Comparison of ENCODE assay signal across 14 cellular contexts in the genomic region with DNA sequence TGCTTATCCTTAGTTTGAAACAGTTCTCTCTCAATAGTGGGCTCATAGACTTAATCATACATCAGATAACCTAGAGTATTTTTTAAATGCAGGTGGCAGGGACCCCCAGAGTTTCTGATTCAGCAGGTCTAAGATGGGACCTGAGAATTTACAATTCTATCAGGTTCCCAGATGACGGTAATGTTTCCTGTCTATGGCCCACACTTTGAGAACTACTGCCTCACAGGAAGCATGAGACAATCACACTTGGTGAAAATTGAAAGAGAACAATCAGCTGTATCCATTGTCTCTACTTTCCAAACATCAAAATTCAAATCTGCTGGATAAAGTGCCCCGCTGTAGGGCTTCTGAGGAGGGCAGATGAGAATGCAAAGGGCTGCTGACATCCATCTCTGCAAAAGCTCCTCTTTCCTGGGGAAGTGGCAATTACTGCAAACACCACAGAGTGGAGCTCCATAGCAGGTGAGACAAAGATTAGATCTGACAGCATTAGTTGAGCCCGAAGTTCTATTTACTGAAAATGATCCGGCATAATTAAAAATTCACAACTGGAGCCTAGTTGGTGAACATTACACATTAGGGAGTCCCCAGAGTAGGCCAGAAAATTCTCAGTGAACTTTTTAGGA.
DNase-seq lines count a peak whose midpoint lies in the region; ATAC-seq, FAIRE-seq and TF ChIP-seq lines count a peak whose summit lies in the region.
"Had no signal": no experiment of that assay in that cellular context is flagged by ENCODE, and none has a peak within 500 bp of the region (broad histone marks: within the 10 kb centered on the region; RNA-seq: fewer than 3 reads in every experiment).

No MANE protein-coding gene starts in this region.

- H3K4me2 ChIP-seq in HepG2 (ENCODE audit: low read depth, low read length) (no peak overlapping the region), PC-3 (ENCODE audit: low read length) (no peak overlapping the region)

- intact Hi-C loops in HepG2 (cut with micrococcal nuclease; ENCODE audit: unreplicated experiment) = no loop called here
- intact Hi-C loops in right lobe of liver (cut with DNase I) = no loop called here
- intact Hi-C loops in PC-3 (cut with micrococcal nuclease) = loop anchor here (2.0 to 5.0 kb wide), 2 partner anchors 40 to 281 kb away; a partner anchor contains a TSS
- intact Hi-C loops in left cardiac atrium (cut with DNase I) = no loop called here

- H3K36me3 Mint-ChIP-seq in immature natural killer cell = peaks cover 0 to 6% (median 3%) of the 10 kb centered on the region in 3 donors

- no peaks in the 10 kb centered on the region for H3K36me3 ChIP-seq in HepG2 (replicated peaks in 1 of 2; ENCODE audit: control insufficient read depth in 1 of 2, insufficient read depth in 2 of 2, low read length in 2 of 2)
- H3K36me3 ChIP-seq in right lobe of liver = no peaks in the 10 kb centered on the region
- H3K36me3 ChIP-seq in PC-3 (ENCODE audit: low read depth, low read length) = no peaks in the 10 kb centered on the region

- DNase-seq in HepG2 (ENCODE audit: low spot score) (no peak), right lobe of liver (no peak), PC-3 (peak; percentile 33), immature natural killer cell (peak in 2 of 3 donors; percentile 32 to 33), left cardiac atrium (no peak), DMS153 (lab: John Stamatoyannopoulos, UW) (no peak)
- DNase-seq in stimulated activated CD4-positive, alpha-beta T cell treated with anti-CD3 and anti-CD28 coated beads, Interleukin-4, amount 100 ng/mL, for 4 hours = no peak
- DNase-seq: activated gamma-delta T cell; C1 segment of cervical spinal cord; central memory CD4-positive, alpha-beta T cell; left colon; NCI-H1694 had no signal

- H3K27me3 ChIP-seq in HepG2 (ENCODE audit: control insufficient read depth in 1 of 2, insufficient read depth in 2 of 2, low read length in 2 of 2) (no peaks in the 10 kb centered on the region), right lobe of liver (peaks cover 0 to 3% of the 10 kb centered on the region in 2 donors), PC-3 (ENCODE audit: low read length) (no peaks in the 10 kb centered on the region)

- peaks cover 0 to 6% (median 2%) of the 10 kb centered on the region in 6 donors for H3K9me3 Mint-ChIP-seq in immature natural killer cell

- TF ChIP-seq CTCF in HepG2 (CRISPR knock-in tag; IDR thresholded peaks at IDR 0.05) = peak; percentile 11; the same call in 1 of the 2 replicates
- TF ChIP-seq CTCF in right lobe of liver (IDR thresholded peaks at IDR 0.05) = no peak
- TF ChIP-seq CTCF in PC-3 (conservative IDR thresholded peaks at IDR 0.05; ENCODE audit: low read depth, low read length) = peak; percentile 41

- POLR2A ChIA-PET in HepG2 (lab: Yijun Ruan, JAX) = no interaction called here
- POLR2A ChIA-PET in PC-3 (lab: Charles Lee; ENCODE audit: unreplicated experiment) = no interaction called here

- H3K4me1 ChIP-seq in HepG2 (ENCODE audit: insufficient read depth, low read length) (no peaks in the 10 kb centered on the region), right lobe of liver (no peaks in the 10 kb centered on the region), PC-3 (ENCODE audit: insufficient read depth, low read length) (no peaks in the 10 kb centered on the region)
- H3K4me1 ChIP-seq: parathyroid adenoma had no signal

- CTCF ChIA-PET in HepG2 (lab: Yijun Ruan, JAX; ENCODE audit: low intra/inter-chr PET ratio, low total read pairs) (no interaction called here), PC-3 (lab: Charles Lee) (interaction anchor here (0.6 kb wide), 1 partner anchor 279 kb away, joined by 3 read pairs; no protein-coding TSS in a partner anchor)

- H3K27ac ChIP-seq in HepG2 (ENCODE audit: extremely low read length, insufficient read depth, low read length) = no peak overlapping the region
- H3K27ac ChIP-seq in right lobe of liver = no peak overlapping the region
- no peak overlapping the region for H3K27ac ChIP-seq in PC-3 (ENCODE audit: low read length)
- H3K27ac ChIP-seq: parathyroid adenoma had no signal

- BruUV-seq in HepG2 (replicated peaks; lab: Mats Ljungman, UMichigan) = no TSS peak
- no TSS peak for BruUV-seq in PC-3 (replicated peaks; lab: Mats Ljungman, UMichigan)

- no peak for TF ChIP-seq EP300 in HepG2 (IDR thresholded peaks at IDR 0.05; ENCODE audit: low read depth in 2 of 2, low read length in 2 of 2)
- TF ChIP-seq EP300 in HepG2 (CRISPR knock-in tag; IDR thresholded peaks at IDR 0.05; ENCODE audit: borderline replicate concordance) = no peak

- in situ Hi-C loops in HepG2 (cut with HindIII; ENCODE audit: extremely low pct_ligation_motif_present, low pct_unique_long_range_greater_than_20kb) = no loop called here

- TF ChIP-seq POLR2A in HepG2 (IDR thresholded peaks at IDR 0.05; ENCODE audit: insufficient read depth in 1 of 2, low read depth in 2 of 2, low read length in 2 of 2) = no peak
- no peak for TF ChIP-seq POLR2A in right lobe of liver (IDR thresholded peaks at IDR 0.05)

- no peaks in the 10 kb centered on the region for H3K79me2 ChIP-seq in HepG2 (ENCODE audit: insufficient read depth, low read length)
- H3K79me2 ChIP-seq in PC-3 (ENCODE audit: low read length) = no peaks in the 10 kb centered on the region
- H3K79me2 ChIP-seq: parathyroid adenoma had no signal

- no peaks in the 10 kb centered on the region for H3F3A ChIP-seq in PC-3 (ENCODE audit: low read length, unreplicated experiment)

- no peak for TF ChIP-seq RAD21 in HepG2 (CRISPR knock-in tag; IDR thresholded peaks at IDR 0.05)

- H3K9me3 ChIP-seq in HepG2 (ENCODE audit: low read length) (no peaks in the 10 kb centered on the region), right lobe of liver (no peaks in the 10 kb centered on the region), PC-3 (ENCODE audit: low read length) (no peaks in the 10 kb centered on the region)

- FAIRE-seq in HepG2 (lab: Jason Lieb, UNC) = no peak

- no peaks in the 10 kb centered on the region for H3K9me2 ChIP-seq in PC-3 (replicated peaks; ENCODE audit: low read length)

- peaks cover 0 to 13% (median 0%) of the 10 kb centered on the region in 3 donors for H3K27me3 Mint-ChIP-seq in immature natural killer cell (ENCODE audit: low read depth in 3 of 3)

- H2AFZ ChIP-seq in HepG2 (ENCODE audit: low read length) (no peak overlapping the region), PC-3 (ENCODE audit: low read length) (0 out of 2 replicates have a peak overlapping the region, but pooled peaks have one; percentile 50)
- H2AFZ ChIP-seq: parathyroid adenoma had no signal

- H3K4me3 Mint-ChIP-seq in immature natural killer cell = peak overlapping the region; percentile 31 to 67 (median 66)

- ATAC-seq in HepG2 = no peak
- ATAC-seq in right lobe of liver = no peak
- no peak for ATAC-seq in PC-3
- no peak for ATAC-seq in GM21528 (IDR thresholded peaks at IDR 0.05; ENCODE audit: low FRiP score, unreplicated experiment)
- no peak for ATAC-seq in left cardiac atrium
- ATAC-seq: left colon had no signal

- H3K9ac ChIP-seq in HepG2 (ENCODE audit: insufficient read depth, low read depth, low read length) (no peak overlapping the region), PC-3 (ENCODE audit: low read length) (no peak overlapping the region)
- H3K9ac ChIP-seq: parathyroid adenoma had no signal

- H4K20me1 ChIP-seq in HepG2 (ENCODE audit: insufficient read depth, low read length) (no peaks in the 10 kb centered on the region), PC-3 (ENCODE audit: low read length) (no peaks in the 10 kb centered on the region)

- H3K27ac Mint-ChIP-seq in immature natural killer cell = peak overlapping the region; percentile 60 to 91 (median 84)

- 53% methylated on average over 4 of the region's 4 CpGs for WGBS in HepG2 (ENCODE audit: low lambda C conversion rate)
- 38% methylated on average over 4 of the region's 4 CpGs for WGBS in right lobe of liver (ENCODE audit: insufficient coverage, low coverage, low lambda C conversion rate, missing lambda C conversion rate)

- no peak overlapping the region for H3K4me3 ChIP-seq in HepG2 (replicated peaks in 1 of 3; ENCODE audit: insufficient read depth in 1 of 3, low read depth in 2 of 3, low read length in 3 of 3)
- H3K4me3 ChIP-seq in right lobe of liver = no peak overlapping the region
- no peak overlapping the region for H3K4me3 ChIP-seq in PC-3 (ENCODE audit: low read length)

- peaks cover 28 to 29% of the 10 kb centered on the region in 2 donors for H3K4me1 Mint-ChIP-seq in immature natural killer cell

TF ChIP-seq in HepG2, 621 proteins besides CTCF, POLR2A, EP300 and RAD21 (continues in another document):
- no peak for TF ChIP-seq MTA1 (CRISPR knock-in tag; IDR thresholded peaks at IDR 0.05; ENCODE audit: borderline replicate concordance)
- TF ChIP-seq MBD4 (IDR thresholded peaks at IDR 0.05; ENCODE audit: borderline replicate concordance, low read length) = no peak
- TF ChIP-seq, protein P1, sequence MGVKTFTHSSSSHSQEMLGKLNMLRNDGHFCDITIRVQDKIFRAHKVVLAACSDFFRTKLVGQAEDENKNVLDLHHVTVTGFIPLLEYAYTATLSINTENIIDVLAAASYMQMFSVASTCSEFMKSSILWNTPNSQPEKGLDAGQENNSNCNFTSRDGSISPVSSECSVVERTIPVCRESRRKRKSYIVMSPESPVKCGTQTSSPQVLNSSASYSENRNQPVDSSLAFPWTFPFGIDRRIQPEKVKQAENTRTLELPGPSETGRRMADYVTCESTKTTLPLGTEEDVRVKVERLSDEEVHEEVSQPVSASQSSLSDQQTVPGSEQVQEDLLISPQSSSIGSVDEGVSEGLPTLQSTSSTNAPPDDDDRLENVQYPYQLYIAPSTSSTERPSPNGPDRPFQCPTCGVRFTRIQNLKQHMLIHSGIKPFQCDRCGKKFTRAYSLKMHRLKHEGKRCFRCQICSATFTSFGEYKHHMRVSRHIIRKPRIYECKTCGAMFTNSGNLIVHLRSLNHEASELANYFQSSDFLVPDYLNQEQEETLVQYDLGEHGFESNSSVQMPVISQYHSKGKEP (CRISPR knock-in tag; IDR thresholded peaks at IDR 0.05) = no peak
- TF ChIP-seq HNRNPLL (IDR thresholded peaks at IDR 0.05; ENCODE audit: low read depth, low read length, poor library complexity, severe bottlenecking) = no peak
- TF ChIP-seq ZNF878 (CRISPR knock-in tag; IDR thresholded peaks at IDR 0.05) = no peak
- no peak for TF ChIP-seq MLLT10 (CRISPR knock-in tag; IDR thresholded peaks at IDR 0.05)
- no peak for TF ChIP-seq PTBP1 (IDR thresholded peaks at IDR 0.05; ENCODE audit: low read depth, low read length, poor library complexity, severe bottlenecking)

Comparison
In these comparisons a context has a peak if more than half of its experiments do, and no peak if none do; other contexts are left out.
1. CTCF ChIP-seq: peak in HepG2 (single experiment) and PC-3 (single experiment); none in right lobe of liver (0 of 4).
2. DNase-seq: peak in PC-3 (single experiment) and immature natural killer cell (2 of 3); none in HepG2 (single experiment), right lobe of liver (0 of 3), left cardiac atrium (single experiment), DMS153 (single experiment) and stimulated activated CD4-positive, alpha-beta T cell treated with anti-CD3 and anti-CD28 coated beads, Interleukin-4, amount 100 ng/mL, for 4 hours (0 of 2).